9 cellular contexts compared by ENCODE assay signal in the genomic region with DNA sequence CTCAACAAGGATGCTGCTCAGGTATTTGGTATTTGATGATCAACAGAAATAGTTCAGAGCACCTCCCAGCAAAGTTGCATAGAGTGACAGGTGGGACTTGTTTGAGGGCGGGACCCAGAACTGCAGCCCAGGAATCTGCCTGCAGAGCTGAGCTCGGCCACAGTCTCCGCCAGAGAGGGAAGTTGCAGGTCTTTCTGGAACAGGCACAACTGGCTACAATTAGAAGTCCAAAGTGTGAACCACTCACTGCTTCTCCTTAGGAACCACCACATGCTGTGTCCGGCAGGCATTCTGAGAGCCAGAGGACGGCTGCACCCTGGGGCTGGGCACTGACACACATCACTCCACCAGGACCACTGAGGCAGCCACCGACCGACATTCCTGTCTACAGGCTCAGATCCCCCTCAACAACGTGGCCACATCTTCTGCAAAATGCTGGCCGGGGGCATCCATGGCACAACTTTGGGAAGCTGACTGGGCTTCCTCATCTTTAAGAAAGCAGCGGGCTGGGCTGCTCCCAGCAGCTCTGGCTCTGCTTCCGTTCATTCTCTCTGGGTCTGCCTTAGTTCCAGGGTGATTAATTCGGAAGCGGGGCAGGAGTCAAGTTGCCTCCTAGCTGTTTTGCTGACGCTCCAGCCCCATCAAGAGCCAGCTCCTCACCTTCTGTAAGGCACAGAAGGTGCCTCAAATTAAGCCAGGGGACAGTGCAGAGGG. TPM values are rescaled to one million over a fixed set of nuclear protein-coding genes. Genes with fewer than 3 reads are reported as not detected.
DNase-seq lines count a peak whose midpoint lies in the region; ATAC-seq and TF ChIP-seq lines count a peak whose summit lies in the region.
"Had no signal": no experiment of that assay in that cellular context is flagged by ENCODE, and none has a peak within 500 bp of the region (broad histone marks: within the 10 kb centered on the region; RNA-seq: fewer than 3 reads in every experiment).

No MANE protein-coding gene starts in this region.

- peaks cover 5% of the 10 kb centered on the region for H3K36me3 Mint-ChIP-seq in nephron (ENCODE audit: low read depth)

- H3K4me3 ChIP-seq in fibroblast of lung (replicated peaks in 1 of 4; ENCODE audit: control extremely low read depth in 1 of 4, insufficient read depth in 1 of 4, low read depth in 3 of 4, low read length in 4 of 4) (peak overlapping the region in 2 of 4 experiments; percentile 14 to 25), BE2C (ENCODE audit: low read depth, low read length) (no peak overlapping the region)

- peaks cover 19% of the 10 kb centered on the region for H3K9me3 Mint-ChIP-seq in nephron

- H3K4me1 ChIP-seq in fibroblast of lung (ENCODE audit: control insufficient read depth, extremely low read depth, insufficient read depth, low read length) (no peaks in the 10 kb centered on the region), BE2C (no peaks in the 10 kb centered on the region)

- H3K4me3 Mint-ChIP-seq in nephron = peak overlapping the region; percentile 73 to 80 (median 77)

- no peak for ATAC-seq in GM21717 (IDR thresholded peaks at IDR 0.05; ENCODE audit: unreplicated experiment)

- no peaks in the 10 kb centered on the region for H4K20me1 ChIP-seq in fibroblast of lung (ENCODE audit: control insufficient read depth, extremely low read depth, insufficient read depth, low read length)

- peaks cover 31% of the 10 kb centered on the region for H3K27me3 ChIP-seq in fibroblast of lung (ENCODE audit: control insufficient read depth, insufficient read depth, low read length)
- H3K27me3 ChIP-seq in BE2C = peaks cover 27% of the 10 kb centered on the region

- peaks cover 79% of the 10 kb centered on the region for H3K27me3 Mint-ChIP-seq in nephron (ENCODE audit: low read depth)

- no peak overlapping the region for H3K27ac Mint-ChIP-seq in nephron

- no peak overlapping the region for H3K9ac ChIP-seq in fibroblast of lung (ENCODE audit: insufficient read depth, low read length)

- H3K36me3 ChIP-seq in fibroblast of lung (ENCODE audit: control insufficient read depth, insufficient read depth, low read length) (no peaks in the 10 kb centered on the region), BE2C (no peaks in the 10 kb centered on the region)

- no peak for TF ChIP-seq CTCF in fibroblast of lung (conservative IDR thresholded peaks at IDR 0.05 in 1 of 2, IDR thresholded peaks at IDR 0.05 in 1 of 2; ENCODE audit: low read depth in 1 of 2, low read length in 2 of 2)
- TF ChIP-seq CTCF in nephron (IDR thresholded peaks at IDR 0.05; ENCODE audit: unreplicated experiment in 3 of 3) = no peak
- no peak for TF ChIP-seq CTCF in BE2C (IDR thresholded peaks at IDR 0.05; ENCODE audit: low read depth, low read length)

- H3K9me3 ChIP-seq in fibroblast of lung (ENCODE audit: control insufficient read depth, insufficient read depth, low read depth, low read length) (no peaks in the 10 kb centered on the region), BE2C (no peaks in the 10 kb centered on the region; the same call in 1 of the 2 replicates)

- peak; percentile 38 for DNase-seq in COLO668 (lab: John Stamatoyannopoulos, UW; ENCODE audit: unreplicated experiment)
- DNase-seq in NCI-H69 (lab: John Stamatoyannopoulos, UW) = peak; percentile 41
- peak; percentile 33 for DNase-seq in fibroblast of lung (ENCODE audit: low read depth in 2 of 2)
- DNase-seq in NCI-H226 = no peak
- DNase-seq in BE2C = no peak
- no peak for DNase-seq in NCI-H1417 treated with DMSO at 0.1 percent for 48 hours (lab: John Stamatoyannopoulos, UW)
- DNase-seq: activated naive CD4-positive, alpha-beta T cell treated with anti-CD3 and anti-CD28 coated beads, Interleukin-2, amount 50 U/mL, for 16 hours had no signal

- H2AFZ ChIP-seq in fibroblast of lung (ENCODE audit: low read length) = no peak overlapping the region

- H3K4me1 Mint-ChIP-seq in nephron = peaks cover 4% of the 10 kb centered on the region

- H3K4me2 ChIP-seq in fibroblast of lung (ENCODE audit: extremely low read depth, insufficient read depth, low read length) = no peak overlapping the region

- no peak overlapping the region for H3K27ac ChIP-seq in fibroblast of lung (ENCODE audit: insufficient read depth, low read length)

- no peaks in the 10 kb centered on the region for H3K79me2 ChIP-seq in fibroblast of lung (ENCODE audit: control insufficient read depth, insufficient read depth, low read length)

RNA-seq across cellular contexts. Expression of a gene that starts 0.9 kb away (rescaled TPM):
- total RNA-seq in fibroblast of lung = not detected in 2 replicates
- polyA plus RNA-seq in fibroblast of lung = not detected in 2 replicates
- not detected in 2 replicates for polyA plus RNA-seq in fibroblast of lung (2012)
- not detected in 2 replicates for polyA minus RNA-seq in fibroblast of lung (ENCODE audit: low replicate concordance)
- polyA plus RNA-seq in BE2C (2012; ENCODE audit: insufficient read depth, insufficient read length, low read depth) = 0.25 TPM

Comparison
In these comparisons a context has a peak if more than half of its experiments do, and no peak if none do; other contexts are left out.
1. DNase-seq: peak in COLO668 (single experiment), NCI-H69 (single experiment) and fibroblast of lung (2 of 2); none in NCI-H226 (single experiment), BE2C (single experiment) and NCI-H1417 treated with DMSO at 0.1 percent for 48 hours (single experiment).